ENCODE assay signal across 31 cellular contexts in genomic region chr1:3824650-3825049, GRCh38. TPM values are rescaled to one million over a fixed set of nuclear protein-coding genes. Genes with fewer than 3 reads are reported as not detected.
"Had no signal": no experiment of that assay in that cellular context is flagged by ENCODE, and none has a peak within 500 bp of the region (broad histone marks: within the 10 kb centered on the region; RNA-seq: fewer than 3 reads in every experiment).

No MANE protein-coding gene starts in this region.

- H3K27me3 ChIP-seq: brain microvascular endothelial cell, dorsolateral prefrontal cortex, esophagus squamous epithelium, gastroesophageal sphincter had no signal

- H3K9me3 ChIP-seq: esophagus squamous epithelium, gastroesophageal sphincter had no signal

- H3K4me3 ChIP-seq: coronary artery, dorsolateral prefrontal cortex, esophagus squamous epithelium, gastroesophageal sphincter had no signal

- H3K4me3 Mint-ChIP-seq: activated CD4-positive, alpha-beta memory T cell treated with anti-CD3 and anti-CD28 coated beads for 36 hours; activated CD4-positive, alpha-beta T cell treated with anti-CD3 and anti-CD28 coated beads for 36 hours; activated CD4-positive, alpha-beta T cell treated with anti-CD3 and anti-CD28 coated beads, Interleukin-2, amount 10 ng/mL, durations not matched to agents 24 days and 14 days; activated CD8-positive, alpha-beta memory T cell treated with anti-CD3 and anti-CD28 coated beads, Interleukin-2, amount 10 ng/mL, durations not matched to agents 7 days and 5 days; activated CD8-positive, alpha-beta T cell treated with anti-CD3 and anti-CD28 coated beads, Interleukin-2, amount 10 ng/mL, durations not matched to agents 7 days and 5 days; activated naive CD8-positive, alpha-beta T cell; activated T-helper 1 cell treated with anti-CD3 and anti-CD28 coated beads, Interleukin-12 subunit alpha, Interleukin-12 subunit beta, Interleukin-2, Interleukin-4 antibody, amounts not matched to agents 30 ng/mL and 10 ng/mL and 1 ng/mL, durations not matched to agents 14 hours and 24 hours and 36 hours; central memory CD8-positive, alpha-beta T cell; dendritic cell treated with granulocyte-macrophage colony-stimulating factor and Interleukin-4, amounts not matched to agents 40 ng/mL and 50 ng/mL, for 4 days; endodermal cell had no signal

- H3K4me1 ChIP-seq: esophagus squamous epithelium, gastroesophageal sphincter had no signal

- H3K27ac Mint-ChIP-seq: activated CD4-positive, alpha-beta memory T cell treated with anti-CD3 and anti-CD28 coated beads for 36 hours; activated CD4-positive, alpha-beta T cell treated with anti-CD3 and anti-CD28 coated beads for 36 hours; activated CD4-positive, alpha-beta T cell treated with anti-CD3 and anti-CD28 coated beads, Interleukin-2, amount 10 ng/mL, durations not matched to agents 24 days and 14 days; activated CD8-positive, alpha-beta memory T cell treated with anti-CD3 and anti-CD28 coated beads, Interleukin-2, amount 10 ng/mL, durations not matched to agents 7 days and 5 days; activated CD8-positive, alpha-beta T cell treated with anti-CD3 and anti-CD28 coated beads, Interleukin-2, amount 10 ng/mL, durations not matched to agents 7 days and 5 days; activated naive CD8-positive, alpha-beta T cell; activated T-helper 1 cell treated with anti-CD3 and anti-CD28 coated beads, Interleukin-12 subunit alpha, Interleukin-12 subunit beta, Interleukin-2, Interleukin-4 antibody, amounts not matched to agents 30 ng/mL and 10 ng/mL and 1 ng/mL, durations not matched to agents 14 hours and 24 hours and 36 hours; activated T-helper 2 cell treated with anti-CD3 and anti-CD28 coated beads, Interferon-gamma antibody, Interleukin-2, Interleukin-4, amounts not matched to agents 10 μg/mL and 5 μg/mL and 100 μg/mL, durations not matched to agents 14 hours and 24 hours and 36 hours; dendritic cell treated with granulocyte-macrophage colony-stimulating factor and Interleukin-4, amounts not matched to agents 40 ng/mL and 50 ng/mL, for 4 days; endodermal cell had no signal

- ATAC-seq: activated CD4-positive, alpha-beta T cell treated with anti-CD3 and anti-CD28 coated beads for 36 hours; activated CD8-positive, alpha-beta memory T cell treated with anti-CD3 and anti-CD28 coated beads, Interleukin-2, amount 10 ng/mL, durations not matched to agents 7 days and 5 days; activated CD8-positive, alpha-beta T cell treated with anti-CD3 and anti-CD28 coated beads, Interleukin-2, amount 10 ng/mL, durations not matched to agents 7 days and 5 days; gastroesophageal sphincter had no signal

- H3K9me3 Mint-ChIP-seq: activated CD4-positive, alpha-beta memory T cell treated with anti-CD3 and anti-CD28 coated beads for 36 hours; activated CD4-positive, alpha-beta T cell treated with anti-CD3 and anti-CD28 coated beads, Interleukin-2, amount 10 ng/mL, durations not matched to agents 24 days and 14 days; activated T-helper 1 cell treated with anti-CD3 and anti-CD28 coated beads, Interleukin-12 subunit alpha, Interleukin-12 subunit beta, Interleukin-2, Interleukin-4 antibody, amounts not matched to agents 30 ng/mL and 10 ng/mL and 1 ng/mL, durations not matched to agents 14 hours and 24 hours and 36 hours; activated T-helper 2 cell treated with anti-CD3 and anti-CD28 coated beads, Interferon-gamma antibody, Interleukin-2, Interleukin-4, amounts not matched to agents 10 μg/mL and 5 μg/mL and 100 μg/mL, durations not matched to agents 14 hours and 24 hours and 36 hours; central memory CD8-positive, alpha-beta T cell; dendritic cell treated with granulocyte-macrophage colony-stimulating factor and Interleukin-4, amounts not matched to agents 40 ng/mL and 50 ng/mL, for 4 days; endodermal cell had no signal

- DNase-seq: activated CD4-positive, alpha-beta memory T cell treated with anti-CD3 and anti-CD28 coated beads for 36 hours; activated CD4-positive, alpha-beta T cell treated with anti-CD3 and anti-CD28 coated beads for 36 hours; activated CD4-positive, alpha-beta T cell treated with anti-CD3 and anti-CD28 coated beads, Interleukin-2, amount 10 ng/mL, durations not matched to agents 24 days and 14 days; activated CD4-positive, CD25-positive, alpha-beta regulatory T cell; activated CD4-positive, CD25-positive, alpha-beta regulatory T cell treated with anti-CD3 and anti-CD28 coated beads, Interleukin-2, amount 50 U/mL, for 72 hours; activated CD8-positive, alpha-beta memory T cell treated with anti-CD3 and anti-CD28 coated beads, Interleukin-2, amount 10 ng/mL, durations not matched to agents 7 days and 5 days; activated CD8-positive, alpha-beta memory T cell treated with anti-CD3 and anti-CD28 coated beads, Interleukin-2, amount 50 U/mL, for 4 hours; activated CD8-positive, alpha-beta T cell treated with anti-CD3 and anti-CD28 coated beads, Interleukin-2, amount 10 ng/mL, durations not matched to agents 7 days and 5 days; activated naive CD4-positive, alpha-beta T cell treated with anti-CD3 and anti-CD28 coated beads, Interleukin-2, amount 50 U/mL, for 16 hours; activated T-cell treated with anti-CD3 and anti-CD28 coated beads, Interleukin-2, amount 50 U/mL, for 1 hour; activated T-cell treated with anti-CD3 and anti-CD28 coated beads, Interleukin-2, amount 50 U/mL, for 48 hours; amniotic stem cell; anterior cingulate cortex; brain microvascular endothelial cell; dorsolateral prefrontal cortex; effector memory CD4-positive, alpha-beta T cell; endodermal cell; erythroblast; esophagus squamous epithelium; foreskin melanocyte; head of caudate nucleus; T-helper 2 cell had no signal

- H3K27ac ChIP-seq: brain microvascular endothelial cell, coronary artery, dorsolateral prefrontal cortex, esophagus squamous epithelium, gastroesophageal sphincter had no signal

- H3K4me1 Mint-ChIP-seq: activated CD4-positive, alpha-beta T cell treated with anti-CD3 and anti-CD28 coated beads for 36 hours; activated CD4-positive, alpha-beta T cell treated with anti-CD3 and anti-CD28 coated beads, Interleukin-2, amount 10 ng/mL, durations not matched to agents 24 days and 14 days; activated CD8-positive, alpha-beta memory T cell treated with anti-CD3 and anti-CD28 coated beads, Interleukin-2, amount 10 ng/mL, durations not matched to agents 7 days and 5 days; central memory CD8-positive, alpha-beta T cell; endodermal cell had no signal

- H3K27me3 Mint-ChIP-seq: activated CD4-positive, alpha-beta memory T cell treated with anti-CD3 and anti-CD28 coated beads for 36 hours; activated CD4-positive, alpha-beta T cell treated with anti-CD3 and anti-CD28 coated beads for 36 hours; activated CD4-positive, alpha-beta T cell treated with anti-CD3 and anti-CD28 coated beads, Interleukin-2, amount 10 ng/mL, durations not matched to agents 24 days and 14 days; activated CD8-positive, alpha-beta memory T cell treated with anti-CD3 and anti-CD28 coated beads, Interleukin-2, amount 10 ng/mL, durations not matched to agents 7 days and 5 days; activated naive CD8-positive, alpha-beta T cell; central memory CD8-positive, alpha-beta T cell; dendritic cell treated with granulocyte-macrophage colony-stimulating factor and Interleukin-4, amounts not matched to agents 40 ng/mL and 50 ng/mL, for 4 days had no signal

RNA-seq across cellular contexts. Expression of gene SMIM1, which starts 52.1 kb away (rescaled TPM):
- total RNA-seq: activated CD8-positive, alpha-beta memory T cell treated with anti-CD3 and anti-CD28 coated beads, Interleukin-2, amount 10 ng/mL, durations not matched to agents 7 days and 5 days; activated CD8-positive, alpha-beta T cell treated with anti-CD3 and anti-CD28 coated beads, Interleukin-2, amount 10 ng/mL, durations not matched to agents 7 days and 5 days; bronchial epithelial cell; T-helper 1 cell treated with Interleukin-12 subunit alpha and Interleukin-12 subunit beta and Interleukin-4 antibody, amounts not matched to agents 30 ng/mL and 1 ng/mL, for 36 hours had no signal
